ENCODE assay signal across 1 cellular context in the genomic region with DNA sequence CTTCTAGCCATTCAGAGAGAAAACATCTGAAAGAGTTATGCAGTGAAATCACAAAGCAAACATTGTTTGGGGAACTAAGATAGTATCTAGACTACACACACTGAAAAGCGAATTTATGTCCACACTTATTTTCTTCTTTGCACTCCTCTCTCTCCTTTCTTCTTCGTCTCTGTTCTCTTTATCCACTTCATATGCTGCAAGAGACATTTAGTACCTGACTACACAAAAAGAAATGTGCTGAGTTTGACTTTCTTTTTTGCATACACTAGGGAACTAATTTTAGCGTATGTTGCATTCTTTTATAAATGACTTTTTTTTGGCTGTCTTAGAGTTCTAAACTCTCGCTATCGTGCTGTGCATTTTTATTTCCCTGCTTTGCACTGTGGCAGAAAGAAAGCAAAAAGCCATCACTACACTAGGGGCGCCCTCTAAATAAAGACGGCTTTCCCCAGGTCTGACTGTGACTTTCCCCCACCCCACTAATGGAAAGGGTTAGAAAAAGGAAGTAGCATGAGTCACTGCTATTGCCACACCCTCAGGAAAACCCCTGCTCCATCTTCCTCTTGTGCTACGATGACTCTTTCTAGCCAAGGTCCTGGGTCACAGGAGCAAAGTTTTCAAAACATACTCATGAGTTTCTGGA.
TF ChIP-seq lines count a peak whose summit lies in the region.

No MANE protein-coding gene starts in this region.

TF ChIP-seq in K562, 482 proteins besides CTCF, POLR2A, EP300 and RAD21 (continued from another document and continues in another):
- TF ChIP-seq, protein P1, sequence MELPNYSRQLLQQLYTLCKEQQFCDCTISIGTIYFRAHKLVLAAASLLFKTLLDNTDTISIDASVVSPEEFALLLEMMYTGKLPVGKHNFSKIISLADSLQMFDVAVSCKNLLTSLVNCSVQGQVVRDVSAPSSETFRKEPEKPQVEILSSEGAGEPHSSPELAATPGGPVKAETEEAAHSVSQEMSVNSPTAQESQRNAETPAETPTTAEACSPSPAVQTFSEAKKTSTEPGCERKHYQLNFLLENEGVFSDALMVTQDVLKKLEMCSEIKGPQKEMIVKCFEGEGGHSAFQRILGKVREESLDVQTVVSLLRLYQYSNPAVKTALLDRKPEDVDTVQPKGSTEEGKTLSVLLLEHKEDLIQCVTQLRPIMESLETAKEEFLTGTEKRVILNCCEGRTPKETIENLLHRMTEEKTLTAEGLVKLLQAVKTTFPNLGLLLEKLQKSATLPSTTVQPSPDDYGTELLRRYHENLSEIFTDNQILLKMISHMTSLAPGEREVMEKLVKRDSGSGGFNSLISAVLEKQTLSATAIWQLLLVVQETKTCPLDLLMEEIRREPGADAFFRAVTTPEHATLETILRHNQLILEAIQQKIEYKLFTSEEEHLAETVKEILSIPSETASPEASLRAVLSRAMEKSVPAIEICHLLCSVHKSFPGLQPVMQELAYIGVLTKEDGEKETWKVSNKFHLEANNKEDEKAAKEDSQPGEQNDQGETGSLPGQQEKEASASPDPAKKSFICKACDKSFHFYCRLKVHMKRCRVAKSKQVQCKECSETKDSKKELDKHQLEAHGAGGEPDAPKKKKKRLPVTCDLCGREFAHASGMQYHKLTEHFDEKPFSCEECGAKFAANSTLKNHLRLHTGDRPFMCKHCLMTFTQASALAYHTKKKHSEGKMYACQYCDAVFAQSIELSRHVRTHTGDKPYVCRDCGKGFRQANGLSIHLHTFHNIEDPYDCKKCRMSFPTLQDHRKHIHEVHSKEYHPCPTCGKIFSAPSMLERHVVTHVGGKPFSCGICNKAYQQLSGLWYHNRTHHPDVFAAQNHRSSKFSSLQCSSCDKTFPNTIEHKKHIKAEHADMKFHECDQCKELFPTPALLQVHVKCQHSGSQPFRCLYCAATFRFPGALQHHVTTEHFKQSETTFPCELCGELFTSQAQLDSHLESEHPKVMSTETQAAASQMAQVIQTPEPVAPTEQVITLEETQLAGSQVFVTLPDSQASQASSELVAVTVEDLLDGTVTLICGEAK (IDR thresholded peaks at IDR 0.05), result no peak
- TF ChIP-seq, protein P1 (CRISPR knock-in tag; IDR thresholded peaks at IDR 0.05), result no peak
- TF ChIP-seq POLR2H (tag; IDR thresholded peaks at IDR 0.05; ENCODE audit: low read depth) (peak; percentile 44; the same call in 1 of the 2 replicates), NR4A1 (CRISPR knock-in tag; IDR thresholded peaks at IDR 0.05) (no peak), NR4A1 (tag; IDR thresholded peaks at IDR 0.05) (no peak), ZC3H11A (IDR thresholded peaks at IDR 0.05; ENCODE audit: low read depth, low read length) (no peak), RCOR1 (IDR thresholded peaks at IDR 0.05; ENCODE audit: borderline replicate concordance in 1 of 2, low read depth in 2 of 2, low read length in 2 of 2) (peak in 1 of 2 experiments; percentile 90; a peak in 2 of 4 replicates), ZNF146 (CRISPR knock-in tag; IDR thresholded peaks at IDR 0.05; ENCODE audit: unreplicated experiment) (no peak), KLF13 (tag; IDR thresholded peaks at IDR 0.05; ENCODE audit: borderline replicate concordance, low read depth) (no peak), RBM39 (optimal IDR thresholded peaks at IDR 0.05; ENCODE audit: low read depth, low read length) (no peak), SMARCB1 (IDR thresholded peaks at IDR 0.05; ENCODE audit: insufficient read length, low read depth) (no peak), E2F1 (CRISPR knock-in tag; IDR thresholded peaks at IDR 0.05) (no peak), RFX7 (CRISPR knock-in tag; IDR thresholded peaks at IDR 0.05) (no peak), ZNF77 (CRISPR knock-in tag; IDR thresholded peaks at IDR 0.05) (no peak), ATF7 (IDR thresholded peaks at IDR 0.05) (peak; percentile 89), NRF1 (conservative IDR thresholded peaks at IDR 0.05 in 1 of 2, IDR thresholded peaks at IDR 0.05 in 1 of 2) (no peak), ZNF444 (CRISPR knock-in tag; IDR thresholded peaks at IDR 0.05) (no peak), POLR2AphosphoS5 (IDR thresholded peaks at IDR 0.05; ENCODE audit: control insufficient read depth, insufficient read depth, low read depth, low read length) (no peak), BCOR (IDR thresholded peaks at IDR 0.05) (peak; percentile 46; the same call in 1 of the 2 replicates), ZNF239 (CRISPR knock-in tag; IDR thresholded peaks at IDR 0.05) (no peak), LCOR (CRISPR knock-in tag; IDR thresholded peaks at IDR 0.05) (peak; percentile 51; the same call in 1 of the 2 replicates), NCOA6 (IDR thresholded peaks at IDR 0.05) (no peak), CBFA2T2 (conservative IDR thresholded peaks at IDR 0.05) (no peak), BRD9 (IDR thresholded peaks at IDR 0.05; ENCODE audit: low read depth, partially characterized antibody) (no peak), RHOXF2B (CRISPR knock-in tag; conservative IDR thresholded peaks at IDR 0.05) (no peak), ZNF121 (CRISPR knock-in tag; conservative IDR thresholded peaks at IDR 0.05) (no peak), TCF3 (CRISPR knock-in tag; IDR thresholded peaks at IDR 0.05) (no peak), NCOR1 (IDR thresholded peaks at IDR 0.05) (0 out of 2 replicates have a peak, but pooled peaks have one; percentile 26), ZBTB49 (CRISPR knock-in tag; IDR thresholded peaks at IDR 0.05; ENCODE audit: borderline replicate concordance) (no peak), BRD4 (IDR thresholded peaks at IDR 0.05) (no peak), POLR2AphosphoS2 (IDR thresholded peaks at IDR 0.05; ENCODE audit: low read length) (no peak), ZZZ3 (IDR thresholded peaks at IDR 0.05) (no peak), STAT5A (IDR thresholded peaks at IDR 0.05; ENCODE audit: borderline replicate concordance, low read length) (no peak; the same call in 1 of the 2 replicates), KAT2B (IDR thresholded peaks at IDR 0.05; ENCODE audit: low read depth, low read length) (no peak), ZBED1 (IDR thresholded peaks at IDR 0.05) (no peak), TGIF2 (CRISPR knock-in tag; IDR thresholded peaks at IDR 0.05) (no peak), FOSL1 (tag; conservative IDR thresholded peaks at IDR 0.05) (peak; percentile 100), RFX5 (IDR thresholded peaks at IDR 0.05; ENCODE audit: low read depth, low read length) (no peak), ZNF41 (CRISPR knock-in tag; conservative IDR thresholded peaks at IDR 0.05) (no peak), HSF4 (CRISPR knock-in tag; IDR thresholded peaks at IDR 0.05; ENCODE audit: borderline replicate concordance) (no peak), ZNF253 (CRISPR knock-in tag; conservative IDR thresholded peaks at IDR 0.05) (no peak), TCF7 (IDR thresholded peaks at IDR 0.05; ENCODE audit: borderline replicate concordance) (no peak), RBM22 (IDR thresholded peaks at IDR 0.05; ENCODE audit: low read depth, low read length, poor library complexity, severe bottlenecking) (no peak), FOXK2 (conservative IDR thresholded peaks at IDR 0.05 in 1 of 2, IDR thresholded peaks at IDR 0.05 in 1 of 2; ENCODE audit: low read depth in 2 of 2) (peak; percentile 27 to 49; a peak in 2 of 4 replicates), ZFP1 (CRISPR knock-in tag; IDR thresholded peaks at IDR 0.05) (no peak), YBX1 (IDR thresholded peaks at IDR 0.05) (no peak), ATF1 (CRISPR knock-in tag; IDR thresholded peaks at IDR 0.05) (no peak), ATF1 (tag; IDR thresholded peaks at IDR 0.05) (peak; percentile 54)
- TF ChIP-seq, protein P2, sequence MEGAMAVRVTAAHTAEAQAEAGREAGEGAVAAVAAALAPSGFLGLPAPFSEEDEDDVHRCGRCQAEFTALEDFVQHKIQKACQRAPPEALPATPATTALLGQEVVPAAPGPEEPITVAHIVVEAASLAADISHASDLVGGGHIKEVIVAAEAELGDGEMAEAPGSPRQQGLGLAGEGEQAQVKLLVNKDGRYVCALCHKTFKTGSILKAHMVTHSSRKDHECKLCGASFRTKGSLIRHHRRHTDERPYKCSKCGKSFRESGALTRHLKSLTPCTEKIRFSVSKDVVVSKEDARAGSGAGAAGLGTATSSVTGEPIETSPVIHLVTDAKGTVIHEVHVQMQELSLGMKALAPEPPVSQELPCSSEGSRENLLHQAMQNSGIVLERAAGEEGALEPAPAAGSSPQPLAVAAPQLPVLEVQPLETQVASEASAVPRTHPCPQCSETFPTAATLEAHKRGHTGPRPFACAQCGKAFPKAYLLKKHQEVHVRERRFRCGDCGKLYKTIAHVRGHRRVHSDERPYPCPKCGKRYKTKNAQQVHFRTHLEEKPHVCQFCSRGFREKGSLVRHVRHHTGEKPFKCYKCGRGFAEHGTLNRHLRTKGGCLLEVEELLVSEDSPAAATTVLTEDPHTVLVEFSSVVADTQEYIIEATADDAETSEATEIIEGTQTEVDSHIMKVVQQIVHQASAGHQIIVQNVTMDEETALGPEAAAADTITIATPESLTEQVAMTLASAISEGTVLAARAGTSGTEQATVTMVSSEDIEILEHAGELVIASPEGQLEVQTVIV (CRISPR knock-in tag; IDR thresholded peaks at IDR 0.05; ENCODE audit: borderline replicate concordance), result no peak
- TF ChIP-seq, protein P3, sequence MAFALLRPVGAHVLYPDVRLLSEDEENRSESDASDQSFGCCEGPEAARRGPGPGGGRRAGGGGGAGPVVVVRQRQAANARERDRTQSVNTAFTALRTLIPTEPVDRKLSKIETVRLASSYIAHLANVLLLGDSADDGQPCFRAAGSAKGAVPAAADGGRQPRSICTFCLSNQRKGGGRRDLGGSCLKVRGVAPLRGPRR (CRISPR knock-in tag; IDR thresholded peaks at IDR 0.05), result no peak
- TF ChIP-seq, protein P4, sequence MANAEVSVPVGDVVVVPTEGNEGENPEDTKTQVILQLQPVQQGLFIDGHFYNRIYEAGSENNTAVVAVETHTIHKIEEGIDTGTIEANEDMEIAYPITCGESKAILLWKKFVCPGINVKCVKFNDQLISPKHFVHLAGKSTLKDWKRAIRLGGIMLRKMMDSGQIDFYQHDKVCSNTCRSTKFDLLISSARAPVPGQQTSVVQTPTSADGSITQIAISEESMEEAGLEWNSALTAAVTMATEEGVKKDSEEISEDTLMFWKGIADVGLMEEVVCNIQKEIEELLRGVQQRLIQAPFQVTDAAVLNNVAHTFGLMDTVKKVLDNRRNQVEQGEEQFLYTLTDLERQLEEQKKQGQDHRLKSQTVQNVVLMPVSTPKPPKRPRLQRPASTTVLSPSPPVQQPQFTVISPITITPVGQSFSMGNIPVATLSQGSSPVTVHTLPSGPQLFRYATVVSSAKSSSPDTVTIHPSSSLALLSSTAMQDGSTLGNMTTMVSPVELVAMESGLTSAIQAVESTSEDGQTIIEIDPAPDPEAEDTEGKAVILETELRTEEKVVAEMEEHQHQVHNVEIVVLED (CRISPR knock-in tag; IDR thresholded peaks at IDR 0.05), result no peak
